ENCODE assay signal across 14 cellular contexts in genomic region chr10:3907514-3907913, GRCh38.
DNase-seq lines count a peak whose midpoint lies in the region; ATAC-seq, FAIRE-seq and TF ChIP-seq lines count a peak whose summit lies in the region.
"Had no signal": no experiment of that assay in that cellular context is flagged by ENCODE, and none has a peak within 500 bp of the region (broad histone marks: within the 10 kb centered on the region; RNA-seq: fewer than 3 reads in every experiment).

No MANE protein-coding gene starts in this region.

- H3K36me3 Mint-ChIP-seq in natural killer cell treated with Interleukin-12 subunit alpha and Interleukin-12 subunit beta and Interleukin-15 and Interleukin-18, amount 100 ng/mL, for 72 hours, result no peaks in the 10 kb centered on the region

- H3K9me3 ChIP-seq in Peyer's patch (no peaks in the 10 kb centered on the region), muscle layer of duodenum (ENCODE audit: control insufficient read depth in 1 of 2, low read length in 2 of 2) (no peaks in the 10 kb centered on the region), tibial nerve (no peaks in the 10 kb centered on the region)

- no peaks in the 10 kb centered on the region for H3K36me3 ChIP-seq in Peyer's patch
- H3K36me3 ChIP-seq in muscle layer of duodenum (ENCODE audit: control insufficient read depth in 1 of 2, insufficient read depth in 2 of 2, low read length in 2 of 2), result no peaks in the 10 kb centered on the region
- H3K36me3 ChIP-seq in tibial nerve, result no peaks in the 10 kb centered on the region

- H3K4me3 Mint-ChIP-seq in natural killer cell treated with Interleukin-12 subunit alpha and Interleukin-12 subunit beta and Interleukin-15 and Interleukin-18, amount 100 ng/mL, for 72 hours, result no peak overlapping the region
- H3K4me3 Mint-ChIP-seq: CD4-positive, alpha-beta T cell had no signal

- H3K27me3 ChIP-seq in Peyer's patch, result no peaks in the 10 kb centered on the region
- no peaks in the 10 kb centered on the region for H3K27me3 ChIP-seq in muscle layer of duodenum (ENCODE audit: low read depth, low read length)
- no peaks in the 10 kb centered on the region for H3K27me3 ChIP-seq in tibial nerve
- H3K27me3 ChIP-seq: dorsolateral prefrontal cortex had no signal

- H3K27ac Mint-ChIP-seq in natural killer cell treated with Interleukin-12 subunit alpha and Interleukin-12 subunit beta and Interleukin-15 and Interleukin-18, amount 100 ng/mL, for 72 hours, result peak overlapping the region in 1 of 2 donors; percentile 27
- H3K27ac Mint-ChIP-seq: CD4-positive, alpha-beta T cell had no signal

- FAIRE-seq in D721Med (lab: Jason Lieb, UNC), result no peak

- no peak for TF ChIP-seq EP300 in tibial nerve (IDR thresholded peaks at IDR 0.05)

- H3K4me3 ChIP-seq in Peyer's patch (no peak overlapping the region), fibroblast of the aortic adventitia (ENCODE audit: low read depth, low read length) (no peak overlapping the region), muscle layer of duodenum (ENCODE audit: low read depth in 1 of 2, low read length in 2 of 2) (no peak overlapping the region), tibial nerve (no peak overlapping the region)
- H3K4me3 ChIP-seq: dorsolateral prefrontal cortex had no signal

- peaks cover 7 to 16% of the 10 kb centered on the region in 2 donors for H3K4me1 Mint-ChIP-seq in natural killer cell treated with Interleukin-12 subunit alpha and Interleukin-12 subunit beta and Interleukin-15 and Interleukin-18, amount 100 ng/mL, for 72 hours (ENCODE audit: low read depth in 2 of 2)

- no peaks in the 10 kb centered on the region for H3K9me3 Mint-ChIP-seq in natural killer cell treated with Interleukin-12 subunit alpha and Interleukin-12 subunit beta and Interleukin-15 and Interleukin-18, amount 100 ng/mL, for 72 hours
- H3K9me3 Mint-ChIP-seq: CD4-positive, alpha-beta T cell had no signal

- H3K27me3 Mint-ChIP-seq in natural killer cell treated with Interleukin-12 subunit alpha and Interleukin-12 subunit beta and Interleukin-15 and Interleukin-18, amount 100 ng/mL, for 72 hours, result no peaks in the 10 kb centered on the region
- H3K27me3 Mint-ChIP-seq: CD4-positive, alpha-beta T cell had no signal

- no peak for ATAC-seq in natural killer cell treated with Interleukin-12 subunit alpha and Interleukin-12 subunit beta and Interleukin-15 and Interleukin-18, amount 100 ng/mL, for 72 hours

- H3K27ac ChIP-seq in Peyer's patch (peak overlapping the region in 3 of 4 donors; percentile 24 to 76 (median 62)), muscle layer of duodenum (ENCODE audit: low read length) (peak overlapping the region; percentile 60), tibial nerve (peak overlapping the region in 3 of 4 donors; percentile 44 to 59 (median 50))
- H3K27ac ChIP-seq: dorsolateral prefrontal cortex had no signal

- no peak for TF ChIP-seq CTCF in Peyer's patch (IDR thresholded peaks at IDR 0.05)
- TF ChIP-seq CTCF in fibroblast of the aortic adventitia (IDR thresholded peaks at IDR 0.05; ENCODE audit: insufficient read depth, low read length), result no peak
- no peak for TF ChIP-seq CTCF in tibial nerve (IDR thresholded peaks at IDR 0.05)
- TF ChIP-seq CTCF in D721Med (IDR thresholded peaks at IDR 0.05; ENCODE audit: insufficient read depth, missing control alignments), result no peak

- TF ChIP-seq POLR2A in Peyer's patch (IDR thresholded peaks at IDR 0.05) (no peak), tibial nerve (IDR thresholded peaks at IDR 0.05) (no peak)

- DNase-seq in Peyer's patch, result peak in 1 of 3 donors; percentile 56
- peak; percentile 66 for DNase-seq in fibroblast of the aortic adventitia (ENCODE audit: low read depth)
- peak in 1 of 2 donors; percentile 38 for DNase-seq in tibial nerve (ENCODE audit: low spot score in 2 of 2)
- no peak for DNase-seq in stimulated activated CD4-positive, alpha-beta T cell treated with anti-CD3 and anti-CD28 coated beads, Interleukin-15, amount 100 ng/mL, for 24 hours
- no peak for DNase-seq in activated CD4-positive, alpha-beta T cell treated with anti-CD3 and anti-CD28 coated beads, Interleukin-2, amount 50 U/mL, for 48 hours
- DNase-seq in natural killer cell treated with Interleukin-12 subunit alpha and Interleukin-12 subunit beta and Interleukin-15 and Interleukin-18, amount 100 ng/mL, for 72 hours (ENCODE audit: low spot score), result no peak
- no peak for DNase-seq in D721Med (ENCODE audit: insufficient read length, low spot score)
- DNase-seq: activated CD4-positive, CD25-positive, alpha-beta regulatory T cell; CD4-positive, alpha-beta T cell; dorsolateral prefrontal cortex; H7; NCI-H1092 treated with DMSO at 0.1 percent for 48 hours; NCI-H226 had no signal

- H3K4me1 ChIP-seq in Peyer's patch, result peaks cover 0 to 7% (median 0%) of the 10 kb centered on the region in 4 donors
- peaks cover 3 to 5% of the 10 kb centered on the region in 2 donors for H3K4me1 ChIP-seq in muscle layer of duodenum (ENCODE audit: control insufficient read depth in 1 of 2, insufficient read depth in 2 of 2, low read length in 2 of 2)
- peaks cover 0 to 16% (median 2%) of the 10 kb centered on the region in 4 donors for H3K4me1 ChIP-seq in tibial nerve

- 69 to 70% methylated on average over 5 of the region's 6 CpGs for WGBS in tibial nerve, 2 donors
